ENCODE assay signal across 27 cellular contexts in the genomic region with DNA sequence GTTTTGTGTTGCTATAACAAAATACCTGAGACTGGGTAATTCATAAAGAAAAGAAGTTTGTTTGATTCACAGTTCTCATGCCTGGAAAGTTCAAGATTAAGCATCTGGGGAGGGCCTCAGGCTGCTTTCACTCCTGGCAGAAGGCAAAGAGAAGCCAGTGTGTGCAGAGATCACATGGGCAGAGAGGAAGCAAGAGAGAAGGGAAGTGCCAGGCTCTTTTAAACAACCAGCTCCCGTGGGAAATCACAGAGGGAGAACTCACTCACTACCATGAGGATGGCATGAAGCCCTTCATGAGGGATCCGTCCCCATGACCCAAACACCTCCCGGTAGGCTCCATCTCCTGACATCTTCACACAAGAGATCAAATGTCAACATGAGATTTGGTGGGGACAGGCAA.
"Had no signal": no experiment of that assay in that cellular context is flagged by ENCODE, and none has a peak within 500 bp of the region (broad histone marks: within the 10 kb centered on the region; RNA-seq: fewer than 3 reads in every experiment).

No MANE protein-coding gene starts in this region.

- H3K9me3 ChIP-seq: ascending aorta, colonic mucosa, gastrocnemius medialis, right atrium auricular region, stomach, thyroid gland, upper lobe of left lung had no signal

- DNase-seq: activated CD4-positive, alpha-beta memory T cell treated with anti-CD3 and anti-CD28 coated beads, Interleukin-2, amount 10 ng/mL, durations not matched to agents 7 days and 5 days; activated CD4-positive, alpha-beta T cell treated with anti-CD3 and anti-CD28 coated beads for 1 hour; activated CD4-positive, alpha-beta T cell treated with anti-CD3 and anti-CD28 coated beads, Interleukin-2, amount 10 ng/mL, durations not matched to agents 7 days and 5 days; activated CD8-positive, alpha-beta memory T cell treated with anti-CD3 and anti-CD28 coated beads, Interleukin-2, amount 50 U/mL, for 48 hours; activated gamma-delta T cell; activated naive CD4-positive, alpha-beta T cell treated with anti-CD3 and anti-CD28 coated beads, Interleukin-2, amount 10 ng/mL, durations not matched to agents 7 days and 5 days; activated naive CD8-positive, alpha-beta T cell treated with anti-CD3 and anti-CD28 coated beads, Interleukin-2, amount 10 ng/mL, durations not matched to agents 7 days and 5 days; activated T-cell treated with anti-CD3 and anti-CD28 coated beads, Interleukin-2, amount 50 U/mL, for 24 hours; cerebellar nuclear complex; colonic mucosa; effector CD8-positive, alpha-beta T cell; glutamatergic neuron; islet precursor cell; midbrain; naive thymus-derived CD8-positive, alpha-beta T cell; occipital lobe; stimulated activated CD4-positive, alpha-beta T cell treated with anti-CD3 and anti-CD28 coated beads, Interleukin-15, amount 100 ng/mL, for 24 hours; stimulated activated CD4-positive, alpha-beta T cell treated with anti-CD3 and anti-CD28 coated beads, Interleukin-2, amount 100 ng/mL, for 24 hours; stimulated activated naive B cell treated with anti-CD40 and anti-IgM and Interleukin-4, amounts not matched to agents 10 μg/mL and 1 μg/mL and 100 μg/mL, for 72 hours; stomach; thyroid gland; upper lobe of left lung had no signal

- H3K27me3 ChIP-seq: ascending aorta, cardiac muscle cell, colonic mucosa, gastrocnemius medialis, right atrium auricular region, stomach, thyroid gland, upper lobe of left lung had no signal

- H3K36me3 ChIP-seq: ascending aorta, cardiac muscle cell, colonic mucosa, gastrocnemius medialis, right atrium auricular region, stomach, thyroid gland, upper lobe of left lung had no signal

- H3K9ac ChIP-seq: parathyroid adenoma had no signal

- H3K27ac ChIP-seq: ascending aorta, cardiac muscle cell, colonic mucosa, gastrocnemius medialis, parathyroid adenoma, right atrium auricular region, stomach, thyroid gland, upper lobe of left lung had no signal

- H3K4me3 ChIP-seq: ascending aorta, cardiac muscle cell, colonic mucosa, gastrocnemius medialis, right atrium auricular region, stomach, thyroid gland, upper lobe of left lung had no signal

- H3K4me1 ChIP-seq: colonic mucosa, gastrocnemius medialis, parathyroid adenoma, right atrium auricular region, stomach had no signal

- ATAC-seq: gastrocnemius medialis; naive thymus-derived CD8-positive, alpha-beta T cell; stimulated activated naive B cell treated with anti-CD40 and anti-IgM and Interleukin-4, amounts not matched to agents 10 μg/mL and 1 μg/mL and 100 μg/mL, for 72 hours had no signal
